In the genomic region with DNA sequence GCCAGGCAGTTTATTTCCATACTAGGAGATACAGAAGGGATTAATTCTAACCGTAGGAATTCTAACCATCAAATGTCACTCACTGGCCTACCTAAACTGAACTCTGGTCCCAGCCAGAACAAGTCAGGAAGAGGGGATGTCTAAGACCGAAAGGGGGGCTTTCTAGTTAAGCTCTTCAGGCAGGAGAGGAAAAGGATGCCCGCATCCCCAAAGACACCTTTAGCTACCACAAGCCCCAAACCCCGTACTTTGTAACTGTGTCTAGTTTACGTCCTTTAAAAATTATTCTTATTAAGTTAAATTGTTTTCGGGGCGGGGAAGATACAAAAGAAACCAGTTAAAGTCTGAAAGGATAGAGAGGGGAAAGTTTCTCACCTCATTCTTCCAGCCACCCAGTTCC, we compare ENCODE assay signal across 8 cellular contexts. TPM values are rescaled to one million over a fixed set of nuclear protein-coding genes. Genes with fewer than 3 reads are reported as not detected.
A peak's percentile ranks its signal among the peaks of the same experiment; 100 is the strongest.
DNase-seq lines count a peak whose midpoint lies in the region; ATAC-seq and TF ChIP-seq lines count a peak whose summit lies in the region.

No MANE protein-coding gene starts in this region.

- H3K9me3 ChIP-seq in AG04450 (ENCODE audit: control insufficient read depth, insufficient read depth, low read length): no peaks in the 10 kb centered on the region

- CTCF ChIA-PET in AG04450 (lab: Charles Lee): interaction anchor here (1.3 to 5.6 kb wide), 4 partner anchors 17 to 209 kb away, joined by 4 to 48 read pairs (median 4); partner anchors contain the start of gene RPL10A

- H3K4me3 ChIP-seq in AG04450 (ENCODE audit: low read depth, low read length): peak overlapping the region; percentile 97

- H3K27ac ChIP-seq in AG04450 (ENCODE audit: low read depth, low read length): peak overlapping the region; percentile 92

- H3K27me3 ChIP-seq in AG04450 (ENCODE audit: control insufficient read depth, insufficient read depth, low read length): no peaks in the 10 kb centered on the region

- no peaks in the 10 kb centered on the region for H3K9me3 Mint-ChIP-seq in IgD-negative memory B cell
- no peaks in the 10 kb centered on the region for H3K9me3 Mint-ChIP-seq in chondrocyte (ENCODE audit: low read depth)
- no peaks in the 10 kb centered on the region for H3K9me3 Mint-ChIP-seq in naive thymus-derived CD8-positive, alpha-beta T cell

- H3K27ac Mint-ChIP-seq in IgD-negative memory B cell (peak overlapping the region; percentile 96 to 97 (median 96)), chondrocyte (ENCODE audit: unreplicated experiment) (peak overlapping the region; percentile 97)
- H3K27ac Mint-ChIP-seq in naive thymus-derived CD8-positive, alpha-beta T cell: peak overlapping the region; percentile 87 to 99 (median 99)

- H3K36me3 Mint-ChIP-seq in IgD-negative memory B cell (no peaks in the 10 kb centered on the region), chondrocyte (ENCODE audit: low read depth) (no peaks in the 10 kb centered on the region)
- H3K36me3 Mint-ChIP-seq in naive thymus-derived CD8-positive, alpha-beta T cell: peaks cover 0 to 3% (median 0%) of the 10 kb centered on the region in 3 donors

- TF ChIP-seq CTCF in AG04450 (IDR thresholded peaks at IDR 0.05; ENCODE audit: low read depth, low read length) (no peak), chondrocyte (IDR thresholded peaks at IDR 0.05) (no peak)

- H3K27me3 Mint-ChIP-seq in IgD-negative memory B cell (no peaks in the 10 kb centered on the region), chondrocyte (ENCODE audit: low read depth) (no peaks in the 10 kb centered on the region)
- no peaks in the 10 kb centered on the region for H3K27me3 Mint-ChIP-seq in naive thymus-derived CD8-positive, alpha-beta T cell

- no peak for ATAC-seq in naive thymus-derived CD8-positive, alpha-beta T cell

- peak overlapping the region; percentile 90 to 100 (median 98) for H3K4me3 Mint-ChIP-seq in IgD-negative memory B cell
- H3K4me3 Mint-ChIP-seq in chondrocyte (ENCODE audit: unreplicated experiment): peak overlapping the region; percentile 95
- peak overlapping the region; percentile 93 to 99 (median 96) for H3K4me3 Mint-ChIP-seq in naive thymus-derived CD8-positive, alpha-beta T cell

- DNase-seq in AG04450 (ENCODE audit: low read depth, low spot score): no peak
- no peak for DNase-seq in chondrocyte (ENCODE audit: low spot score)
- no peak for DNase-seq in naive thymus-derived CD8-positive, alpha-beta T cell
- DNase-seq in medulla oblongata (ENCODE audit: extremely low spot score): no peak
- no peak for DNase-seq in NCI-H2171 (lab: John Stamatoyannopoulos, UW)
- no peak for DNase-seq in kidney tubule cell (ENCODE audit: low spot score)
- DNase-seq in cerebellar cortex (ENCODE audit: low spot score): no peak

- POLR2A ChIA-PET in AG04450 (lab: Yijun Ruan, JAX): interaction anchor here (0.7 to 1.7 kb wide), 5 partner anchors 10 to 70 kb away, joined by 3 to 12 read pairs (median 5); no protein-coding TSS in a partner anchor
- POLR2A ChIA-PET in naive thymus-derived CD8-positive, alpha-beta T cell (lab: Charles Lee): interaction anchor here (1.0 to 1.5 kb wide), 4 partner anchors 8 to 833 kb away, joined by 4 to 8 read pairs (median 6); partner anchors contain the start of gene RPS10

- H3K4me1 Mint-ChIP-seq in IgD-negative memory B cell: peaks cover 18 to 43% (median 36%) of the 10 kb centered on the region in 3 donors
- peaks cover 32% of the 10 kb centered on the region for H3K4me1 Mint-ChIP-seq in chondrocyte (ENCODE audit: low read depth)
- peaks cover 25 to 47% (median 46%) of the 10 kb centered on the region in 4 donors for H3K4me1 Mint-ChIP-seq in naive thymus-derived CD8-positive, alpha-beta T cell

RNA-seq across cellular contexts. Expression of gene ZNF76, which starts 1.2 kb away (rescaled TPM):
- polyA plus RNA-seq in AG04450 (2011; rRNA removed) (10.2 and 14.3 TPM in 2 replicates), IgD-negative memory B cell (41.5 TPM)
- polyA minus RNA-seq in AG04450 (2011; rRNA and poly(A)+ RNA removed): 19.0 and 25.8 TPM in 2 replicates
- 20.3 to 28.3 TPM (median 22.1 TPM) in 3 replicates for total RNA-seq in chondrocyte
- 10 to 100 TPM; 94.7 to 96.8 TPM for total RNA-seq in naive thymus-derived CD8-positive, alpha-beta T cell
- polyA plus RNA-seq in naive thymus-derived CD8-positive, alpha-beta T cell: 10 to 100 TPM; 22.1 to 35.9 (median 30.7) TPM

RNA-seq across cellular contexts. Expression of gene DEF6, which starts 39.3 kb away (rescaled TPM):
- polyA plus RNA-seq in AG04450 (2011; rRNA removed): 2.5 and 2.6 TPM in 2 replicates
- 1.6 and 2.4 TPM in 2 replicates for polyA minus RNA-seq in AG04450 (2011; rRNA and poly(A)+ RNA removed)
- 122 TPM for polyA plus RNA-seq in IgD-negative memory B cell
- 0.82 to 1.1 TPM (median 0.82 TPM) in 3 replicates for total RNA-seq in chondrocyte
- total RNA-seq in naive thymus-derived CD8-positive, alpha-beta T cell: 100 to 1,000 TPM; 263 to 268 TPM
- 100 to 1,000 TPM in 2 of 3 donors, 10 to 100 TPM in 1; 93.7 to 196 (median 136) TPM for polyA plus RNA-seq in naive thymus-derived CD8-positive, alpha-beta T cell

RNA-seq across cellular contexts. Expression of gene SCUBE3, which starts 44.6 kb away (rescaled TPM):
- polyA plus RNA-seq in AG04450 (2011; rRNA removed) (6.7 and 7.7 TPM in 2 replicates), IgD-negative memory B cell (0.09 TPM)
- 8.0 and 10.3 TPM in 2 replicates for polyA minus RNA-seq in AG04450 (2011; rRNA and poly(A)+ RNA removed)
- total RNA-seq in chondrocyte: 32.7 to 96.6 TPM (median 93.0 TPM) in 3 replicates
- under 1 TPM in 1 of 2 experiments, not detected in 1; 0.05 TPM for total RNA-seq in naive thymus-derived CD8-positive, alpha-beta T cell
- under 1 TPM; 0.03 to 0.06 (median 0.05) TPM for polyA plus RNA-seq in naive thymus-derived CD8-positive, alpha-beta T cell

Comparison
In these comparisons a context has a peak if more than half of its experiments do, and no peak if none do; other contexts are left out.
1. RNA of gene DEF6, which starts 39.3 kb away (polyA plus RNA-seq): 93.7 to 196 TPM in naive thymus-derived CD8-positive, alpha-beta T cell and 122 TPM in IgD-negative memory B cell (single experiment); 2.5 to 2.6 TPM in AG04450; every median in the first group is over 10 times any median in the second.
2. Peak in every context shown above with its lines, with median percentiles within 50 percentile points of each other: H3K27ac Mint-ChIP-seq and H3K4me3 Mint-ChIP-seq.